8 cellular contexts compared by ENCODE assay signal in the genomic region with DNA sequence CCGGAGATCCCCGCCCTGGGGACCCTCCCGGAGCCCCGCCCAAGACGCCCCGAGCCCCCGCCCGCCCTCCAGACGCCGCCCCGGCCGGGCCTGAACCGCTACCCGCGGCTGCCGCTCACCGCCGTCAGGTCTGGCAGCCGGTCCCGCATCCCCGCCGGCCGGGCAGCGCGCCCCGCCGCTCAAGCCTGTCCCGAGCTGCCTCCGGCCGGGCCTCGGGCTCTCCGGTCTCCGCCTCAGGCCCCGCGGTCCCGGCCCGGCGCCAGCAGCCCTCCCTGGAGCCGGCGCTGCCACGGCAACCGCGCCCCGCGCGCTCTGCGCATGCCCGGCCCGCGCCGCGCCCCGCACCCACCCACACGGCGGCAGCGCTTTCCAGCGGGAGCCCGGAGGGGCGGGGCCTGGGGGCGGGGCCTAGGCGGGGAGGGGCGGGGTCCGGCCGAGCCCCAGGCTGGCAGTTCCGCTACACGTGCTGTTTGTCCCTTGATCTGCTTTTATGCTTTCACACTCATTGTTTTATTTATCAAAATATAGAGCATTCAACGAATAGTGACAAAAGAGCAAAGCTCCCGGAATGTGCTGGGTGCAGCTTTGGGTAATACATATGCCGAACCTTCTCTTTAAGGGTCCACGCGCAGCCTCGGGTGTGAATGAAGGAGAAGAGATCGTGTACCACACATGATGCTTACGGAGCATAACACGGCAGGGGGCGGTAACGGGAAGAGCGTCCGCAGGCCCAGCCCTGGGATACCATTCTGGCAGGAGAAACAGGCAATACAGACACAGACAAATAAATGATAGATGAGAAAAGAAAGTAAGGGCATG. TPM values are rescaled to one million over a fixed set of nuclear protein-coding genes. Genes with fewer than 3 reads are reported as not detected.
DNase-seq lines count a peak whose midpoint lies in the region; ATAC-seq, FAIRE-seq and TF ChIP-seq lines count a peak whose summit lies in the region.

Gene STX2, minus strand, starts transcription at position 300 of the 819 bp plus-strand sequence. Its CDS starts 151 bp downstream, at position 149.

- intact Hi-C loops in right lobe of liver (cut with DNase I): no loop called here

- H3K9me3 ChIP-seq in right lobe of liver: no peaks in the 10 kb centered on the region

- TF ChIP-seq CTCF in C4-2B (conservative IDR thresholded peaks at IDR 0.05): peak; percentile 28
- peak in 3 of 4 donors; percentile 18 to 33 (median 23) for TF ChIP-seq CTCF in right lobe of liver (IDR thresholded peaks at IDR 0.05)

- under 1% methylated on average over 21 of the region's 79 CpGs for WGBS in right lobe of liver (ENCODE audit: insufficient coverage, low coverage, low lambda C conversion rate, missing lambda C conversion rate)

- H3K4me1 ChIP-seq in right lobe of liver: peaks cover 0 to 15% (median 4%) of the 10 kb centered on the region in 4 donors

- peak; percentile 62 for FAIRE-seq in GM19239 (lab: Jason Lieb, UNC)

- ATAC-seq in HG03439 (IDR thresholded peaks at IDR 0.05; ENCODE audit: unreplicated experiment) (peak; percentile 89), right lobe of liver (peak; percentile 89 to 93 (median 92))

- peak; percentile 94 for DNase-seq in GM19239 (ENCODE audit: insufficient read length, low spot score)
- DNase-seq in NCI-H524 treated with DMSO at 0.1 percent for 48 hours (lab: John Stamatoyannopoulos, UW): peak; percentile 47
- DNase-seq in activated CD4-positive, alpha-beta T cell treated with anti-CD3 and anti-CD28 coated beads, Interleukin-2, amount 50 U/mL, for 4 hours: peak; percentile 84 to 86
- peak; percentile 85 for DNase-seq in dermis blood vessel endothelial cell
- peak; percentile 90 to 93 (median 91) for DNase-seq in right lobe of liver
- DNase-seq in stimulated activated CD4-positive, alpha-beta T cell treated with anti-CD3 and anti-CD28 coated beads, Interleukin-4, amount 100 ng/mL, for 24 hours: peak; percentile 87

- H3K4me3 ChIP-seq in right lobe of liver: peak within 1 kb of the TSS; percentile 63 to 88 (median 77)

- no peaks in the 10 kb centered on the region for H3K36me3 ChIP-seq in right lobe of liver

- H3K27ac ChIP-seq in C4-2B (peak within 1 kb of the TSS; percentile 63), right lobe of liver (peak within 1 kb of the TSS; percentile 40 to 82 (median 75))

- no peak for TF ChIP-seq POLR2A in right lobe of liver (IDR thresholded peaks at IDR 0.05)

- no peaks in the 10 kb centered on the region for H3K27me3 ChIP-seq in right lobe of liver

RNA-seq across cellular contexts. Expression of gene STX2, which starts in this region (rescaled TPM):
- total RNA-seq in dermis blood vessel endothelial cell: 31.1 and 34.7 TPM in 2 replicates
- total RNA-seq in right lobe of liver: 10 to 100 TPM in 1 of 6 experiments, 1 to 10 TPM in 5; 5.3 to 11.8 (median 7.2) TPM

Comparison
In these comparisons a context has a peak if more than half of its experiments do, and no peak if none do; other contexts are left out.
1. Peak in every context shown above with its lines: DNase-seq, ATAC-seq, H3K4me3 ChIP-seq and H3K27ac ChIP-seq.